Comparison of ENCODE assay signal across 10 cellular contexts in genomic region chr6:137493218-137494038, GRCh38. TPM values are rescaled to one million over a fixed set of nuclear protein-coding genes. Genes with fewer than 3 reads are reported as not detected.
A peak's percentile ranks its signal among the peaks of the same experiment; 100 is the strongest.
DNase-seq lines count a peak whose midpoint lies in the region; TF ChIP-seq lines count a peak whose summit lies in the region.
"Had no signal": no experiment of that assay in that cellular context is flagged by ENCODE, and none has a peak within 500 bp of the region (broad histone marks: within the 10 kb centered on the region; RNA-seq: fewer than 3 reads in every experiment).

No MANE protein-coding gene starts in this region.

- H3K9me3 Mint-ChIP-seq in nephron progenitor cell = peaks cover 4% of the 10 kb centered on the region

- H3K9me3 ChIP-seq in testis = no peaks in the 10 kb centered on the region

- H3K27me3 Mint-ChIP-seq in nephron progenitor cell (ENCODE audit: low read depth, poor library complexity) = peaks cover 100% of the 10 kb centered on the region

- DNase-seq in DMS53 treated with DMSO at 0.1 percent for 48 hours (lab: John Stamatoyannopoulos, UW; ENCODE audit: unreplicated experiment) (peak; percentile 11), NCI-H524 treated with DMSO at 0.1 percent for 48 hours (lab: John Stamatoyannopoulos, UW) (peak; percentile 84), coronary artery (ENCODE audit: low spot score) (no peak), nephron progenitor cell (peak; percentile 46), testis (no peak), lower leg skin (ENCODE audit: low spot score in 2 of 2) (no peak), NCI-H1105 treated with DMSO at 0.1 percent for 48 hours (lab: John Stamatoyannopoulos, UW) (no peak), Ammon's horn (ENCODE audit: low spot score) (no peak)
- DNase-seq: Karpas-422 had no signal

- H3K36me3 Mint-ChIP-seq in nephron progenitor cell (ENCODE audit: low read depth) = no peaks in the 10 kb centered on the region

- H3K27me3 ChIP-seq in testis = no peaks in the 10 kb centered on the region

- H3K4me3 ChIP-seq in coronary artery = peak overlapping the region; percentile 49
- H3K4me3 ChIP-seq in testis = no peak overlapping the region
- H3K4me3 ChIP-seq in lower leg skin (ENCODE audit: low read depth, poor library complexity, severe bottlenecking) = no peak overlapping the region

- no peak for TF ChIP-seq CTCF in coronary artery (IDR thresholded peaks at IDR 0.05)
- no peak for TF ChIP-seq CTCF in nephron progenitor cell (IDR thresholded peaks at IDR 0.05)
- TF ChIP-seq CTCF in testis (IDR thresholded peaks at IDR 0.05) = no peak
- TF ChIP-seq CTCF in lower leg skin (IDR thresholded peaks at IDR 0.05) = no peak

- H3K4me1 ChIP-seq in testis = peaks cover 12% of the 10 kb centered on the region

- H3K27ac Mint-ChIP-seq in nephron progenitor cell = no peak overlapping the region

- H3K4me1 Mint-ChIP-seq in nephron progenitor cell = peaks cover 74% of the 10 kb centered on the region

- intact Hi-C loops in testis (cut with DNase I; ENCODE audit: low total_unique reads) = no loop called here
- intact Hi-C loops in lower leg skin (cut with DNase I; ENCODE audit: low total_unique reads) = no loop called here

- H3K27ac ChIP-seq in coronary artery (no peak overlapping the region), testis (no peak overlapping the region)
- H3K27ac ChIP-seq: skin epidermis had no signal

- no peak for TF ChIP-seq POLR2A in testis (IDR thresholded peaks at IDR 0.05)
- no peak for TF ChIP-seq POLR2A in lower leg skin (IDR thresholded peaks at IDR 0.05)

- peak overlapping the region; percentile 59 for H3K4me3 Mint-ChIP-seq in nephron progenitor cell

- no peaks in the 10 kb centered on the region for H3K36me3 ChIP-seq in testis (ENCODE audit: low read depth, missing control alignments)

- 4 to 5% methylated on average over 28 to 64 of the region's 77 CpGs for WGBS in testis, 2 donors
- whole genome bisulfite sequencing in lower leg skin, 2 donors = 4 to 5% methylated on average over 46 to 63 of the region's 77 CpGs

RNA-seq across cellular contexts. Expression of gene OLIG3, which starts 0.8 kb away (rescaled TPM):
- total RNA-seq in testis = not detected
- not detected for polyA plus RNA-seq in testis (ENCODE audit: insufficient read depth, low read depth, low replicate concordance)
- total RNA-seq in lower leg skin = under 1 TPM in 1 of 4 donors, not detected in 3; 0.10 TPM

Comparison
In these comparisons a context has a peak if more than half of its experiments do, and no peak if none do; other contexts are left out.
1. DNase-seq: peak in DMS53 treated with DMSO at 0.1 percent for 48 hours (single experiment), NCI-H524 treated with DMSO at 0.1 percent for 48 hours (single experiment) and nephron progenitor cell (single experiment); none in coronary artery (single experiment), testis (single experiment), lower leg skin (0 of 2), NCI-H1105 treated with DMSO at 0.1 percent for 48 hours (single experiment) and Ammon's horn (single experiment).